8 cellular contexts compared by ENCODE assay signal in genomic region chr19:54137114-54137912, GRCh38. TPM values are rescaled to one million over a fixed set of nuclear protein-coding genes. Genes with fewer than 3 reads are reported as not detected.
A peak's percentile ranks its signal among the peaks of the same experiment; 100 is the strongest.
DNase-seq lines count a peak whose midpoint lies in the region; ATAC-seq and TF ChIP-seq lines count a peak whose summit lies in the region.

CNOT3 (plus strand) TSS chr19:54137762; CDS start chr19:54142979, 5,217 bp downstream.

- no peaks in the 10 kb centered on the region for H3K36me3 Mint-ChIP-seq in natural killer cell

- TF ChIP-seq CTCF in natural killer cell (IDR thresholded peaks at IDR 0.05) = no peak

- H3K36me3 ChIP-seq in H7 (replicated peaks; ENCODE audit: control insufficient read depth, insufficient read depth, low read length) = peaks cover 5% of the 10 kb centered on the region

- H3K4me1 Mint-ChIP-seq in natural killer cell = peaks cover 50 to 58% of the 10 kb centered on the region in 2 donors

- peak within 1 kb of the TSS; percentile 86 for H3K4me3 ChIP-seq in H7 (ENCODE audit: insufficient read depth, low read depth, low read length)

- no peaks in the 10 kb centered on the region for H3K9me3 Mint-ChIP-seq in natural killer cell

- intact Hi-C loops in natural killer cell (cut with micrococcal nuclease) = loop anchor here (1.0 kb wide), 4 partner anchors 22 to 53 kb away; partner anchors contain the start of genes LENG1, NDUFA3, PRPF31 and TFPT

- H3K27me3 Mint-ChIP-seq in natural killer cell (ENCODE audit: low read depth in 2 of 2) = no peaks in the 10 kb centered on the region

- peak within 1 kb of the TSS; percentile 80 to 90 for H3K27ac Mint-ChIP-seq in natural killer cell

- peak; percentile 100 for DNase-seq in ELF-1 (ENCODE audit: low read depth, low spot score)
- peak; percentile 99 for DNase-seq in H7
- peak; percentile 100 for DNase-seq in M059J (ENCODE audit: low read depth)
- peak; percentile 99 to 100 for DNase-seq in SHP77 (lab: John Stamatoyannopoulos, UW)
- peak; percentile 99 for DNase-seq in activated effector memory CD4-positive, alpha-beta T cell treated with Interleukin-2 at 50 U/mL for 16 hours
- DNase-seq in fibroblast of peridontal ligament (ENCODE audit: extremely low read depth) = peak; percentile 100
- peak; percentile 98 for DNase-seq in natural killer cell
- peak; percentile 100 for DNase-seq in stimulated activated naive CD4-positive, alpha-beta T cell treated with Interleukin-2 at 50 U/mL for 16 hours (lab: John Stamatoyannopoulos, UW)

- H3K4me3 Mint-ChIP-seq in natural killer cell = peak within 1 kb of the TSS; percentile 95

- no peaks in the 10 kb centered on the region for H3K27me3 ChIP-seq in H7 (ENCODE audit: control insufficient read depth, insufficient read depth, low read length)

- ATAC-seq in natural killer cell = peak; percentile 76 to 90 (median 79)

RNA-seq across cellular contexts. Expression of gene CNOT3, which starts in this region (rescaled TPM):
- 17.0 and 24.9 TPM in 2 replicates for total RNA-seq in H7 (2014; rRNA removed; shearing (Covaris generic))
- total RNA-seq in M059J (2014; rRNA removed; shearing (Covaris generic)) = 11.9 and 18.4 TPM in 2 replicates
- 10 to 100 TPM; 46.3 to 73.9 (median 51.7) TPM for total RNA-seq in natural killer cell

Comparison
In these comparisons a context has a peak if more than half of its experiments do, and no peak if none do; other contexts are left out.
1. Peak in every context shown above with its lines: DNase-seq, ATAC-seq and H3K4me3 ChIP-seq.